ENCODE assay signal across 22 cellular contexts in genomic region chr22:32859743-32860142, GRCh38. TPM values are rescaled to one million over a fixed set of nuclear protein-coding genes. Genes with fewer than 3 reads are reported as not detected.
DNase-seq lines count a peak whose midpoint lies in the region; ATAC-seq and TF ChIP-seq lines count a peak whose summit lies in the region.
"Had no signal": no experiment of that assay in that cellular context is flagged by ENCODE, and none has a peak within 500 bp of the region (broad histone marks: within the 10 kb centered on the region; RNA-seq: fewer than 3 reads in every experiment).

No MANE protein-coding gene starts in this region.

- no peak overlapping the region for H3K23ac ChIP-seq in IMR-90 (ENCODE audit: low read depth, low read length)

- 84 to 91% (median 88%) methylated on average over 1 of the region's 1 CpG for WGBS in heart left ventricle, 4 donors
- WGBS in IMR-90 (ENCODE audit: extremely low coverage in 2 of 2, insufficient read length in 1 of 2), 2 experiments: no CpG with 5 or more reads among the region's 1 CpG
- 86 to 100% methylated on average over 1 of the region's 1 CpG for WGBS in thyroid gland, 2 donors

- no peaks in the 10 kb centered on the region for H3K9me3 ChIP-seq in cardiac muscle cell (ENCODE audit: low read depth)
- no peaks in the 10 kb centered on the region for H3K9me3 ChIP-seq in heart left ventricle
- H3K9me3 ChIP-seq in IMR-90 (ENCODE audit: control insufficient read depth, insufficient read depth, low read length): no peaks in the 10 kb centered on the region
- no peaks in the 10 kb centered on the region for H3K9me3 ChIP-seq in thyroid gland
- H3K9me3 ChIP-seq: BLaER1, SK-N-SH had no signal

- CTCF ChIA-PET in IMR-90 (lab: Yijun Ruan, JAX): interaction anchor here (0.7 kb wide), 1 partner anchor 266 kb away, joined by 5 read pairs; no protein-coding TSS in a partner anchor

- no peak overlapping the region for H3K4me2 ChIP-seq in IMR-90 (ENCODE audit: low read depth, low read length)
- H3K4me2 ChIP-seq: BLaER1, GM23338, SK-N-SH had no signal

- peaks cover 0 to 17% of the 10 kb centered on the region in 2 experiments; a peak in 3 of 4 replicates for H3K79me1 ChIP-seq in IMR-90 (ENCODE audit: low read depth in 1 of 2, low read length in 2 of 2)

- dilution Hi-C loops in IMR-90 (cut with HindIII; ENCODE audit: low sequenced_read_pairs, unreplicated experiment): no loop called here

- no peak overlapping the region for H2AK5ac ChIP-seq in IMR-90 (ENCODE audit: low read depth, low read length)

- H3K4me3 ChIP-seq in cardiac muscle cell (no peak overlapping the region), heart left ventricle (no peak overlapping the region), IMR-90 (ENCODE audit: insufficient read depth, low read depth, low read length) (no peak overlapping the region), epithelial cell of esophagus (ENCODE audit: low read length) (no peak overlapping the region), thyroid gland (replicated peaks in 1 of 3) (no peak overlapping the region)
- H3K4me3 ChIP-seq: BLaER1, GM23338 had no signal

- no peak for TF ChIP-seq RAD21 in IMR-90 (IDR thresholded peaks at IDR 0.05; ENCODE audit: low read length)

- H3K27ac ChIP-seq in cardiac muscle cell: peak overlapping the region; percentile 80
- no peak overlapping the region for H3K27ac ChIP-seq in heart left ventricle
- H3K27ac ChIP-seq in IMR-90 (ENCODE audit: insufficient read depth, low read length): no peak overlapping the region
- H3K27ac ChIP-seq in thyroid gland: no peak overlapping the region
- H3K27ac ChIP-seq: BLaER1 had no signal

- intact Hi-C loops in heart left ventricle (cut with DNase I): no loop called here
- intact Hi-C loops in IMR-90 (cut with micrococcal nuclease): loop anchor here (10.0 kb wide), 1 partner anchor 125 kb away; no protein-coding TSS in a partner anchor
- intact Hi-C loops in thyroid gland (cut with DNase I): no loop called here

- POLR2A ChIA-PET in IMR-90 (lab: Charles Lee; ENCODE audit: unreplicated experiment): no interaction called here

- ATAC-seq in heart left ventricle (no peak), IMR-90 (ENCODE audit: low read depth) (no peak)
- ATAC-seq: GM23338 had no signal

- H3K9me3 Mint-ChIP-seq in nephron progenitor cell: no peaks in the 10 kb centered on the region
- H3K9me3 Mint-ChIP-seq: GM23338, H9 had no signal

- no peak overlapping the region for H3K56ac ChIP-seq in IMR-90 (ENCODE audit: extremely low read depth, insufficient read depth, low read length)

- in situ Hi-C loops in IMR-90 (cut with MboI; ENCODE audit: low sequenced_read_pairs): no loop called here

- H3K4me1 ChIP-seq in cardiac muscle cell (ENCODE audit: low read depth) (peaks cover 36% of the 10 kb centered on the region), heart left ventricle (peaks cover 0 to 42% (median 10%) of the 10 kb centered on the region in 12 donors), IMR-90 (ENCODE audit: control insufficient read depth, insufficient read depth, low read length) (no peaks in the 10 kb centered on the region), thyroid gland (peaks cover 25 to 37% of the 10 kb centered on the region in 2 donors)

- H3K27me3 Mint-ChIP-seq in nephron progenitor cell (ENCODE audit: low read depth, poor library complexity): no peaks in the 10 kb centered on the region
- H3K27me3 Mint-ChIP-seq: CD4-positive, CD25-positive, alpha-beta regulatory T cell had no signal

- H3K14ac ChIP-seq in IMR-90 (replicated peaks; ENCODE audit: low read depth, low read length): no peak overlapping the region

- no peak overlapping the region for H2AFZ ChIP-seq in IMR-90 (replicated peaks; ENCODE audit: low read length, poor library complexity)
- H2AFZ ChIP-seq: GM23338 had no signal

- peaks cover 25% of the 10 kb centered on the region; the same call in 1 of the 2 replicates for H4K20me1 ChIP-seq in IMR-90 (ENCODE audit: insufficient read depth, low read length)
- H4K20me1 ChIP-seq: BLaER1 had no signal

- H2BK15ac ChIP-seq in IMR-90 (ENCODE audit: low read depth, low read length): no peak overlapping the region

- H3K27ac Mint-ChIP-seq in nephron progenitor cell: peak overlapping the region; percentile 20
- H3K27ac Mint-ChIP-seq: CD4-positive, CD25-positive, alpha-beta regulatory T cell; GM23338 had no signal

- H2BK20ac ChIP-seq in IMR-90 (ENCODE audit: low read depth, low read length): no peak overlapping the region

- DNase-seq in cardiac muscle cell (ENCODE audit: low read depth in 1 of 2, low spot score in 1 of 2) (no peak), heart left ventricle (no peak), IMR-90 (no peak), epithelial cell of esophagus (ENCODE audit: low read depth) (peak; percentile 15), nephron progenitor cell (no peak), thyroid gland (no peak), T-helper 2 cell (no peak), mucosa of gallbladder (ENCODE audit: low spot score) (no peak)
- DNase-seq: CD4-positive, CD25-positive, alpha-beta regulatory T cell; DMS53; H9; KG1; NCI-H1048; NCI-H1417; NCI-H1694; NCI-H2029 treated with DMSO at 0.1 percent for 48 hours; NCI-H524; NCI-H748 treated with DMSO at 0.1 percent for 48 hours had no signal

- H3K27me3 ChIP-seq in cardiac muscle cell (no peaks in the 10 kb centered on the region), heart left ventricle (no peaks in the 10 kb centered on the region), IMR-90 (ENCODE audit: control insufficient read depth, insufficient read depth, low read length) (no peaks in the 10 kb centered on the region), thyroid gland (no peaks in the 10 kb centered on the region)
- H3K27me3 ChIP-seq: BLaER1 had no signal

- TF ChIP-seq CTCF in cardiac muscle cell (IDR thresholded peaks at IDR 0.05; ENCODE audit: low read depth, low read length) (no peak), heart left ventricle (IDR thresholded peaks at IDR 0.05) (no peak), IMR-90 (conservative IDR thresholded peaks at IDR 0.05; ENCODE audit: low read depth, low read length) (no peak), epithelial cell of esophagus (IDR thresholded peaks at IDR 0.05; ENCODE audit: insufficient read depth, low read depth, low read length, missing control alignments) (no peak), nephron progenitor cell (IDR thresholded peaks at IDR 0.05) (no peak), thyroid gland (IDR thresholded peaks at IDR 0.05) (no peak)

- H2BK5ac ChIP-seq in IMR-90 (ENCODE audit: low read depth, low read length, poor library complexity, severe bottlenecking): no peak overlapping the region

- H2AK9ac ChIP-seq in IMR-90 (replicated peaks; ENCODE audit: low read depth, low read length, poor library complexity): no peak overlapping the region

- peaks cover 12% of the 10 kb centered on the region for H3K9me1 ChIP-seq in IMR-90 (ENCODE audit: insufficient read depth, low read length)

- no peak overlapping the region for H3K4me3 Mint-ChIP-seq in nephron progenitor cell
- H3K4me3 Mint-ChIP-seq: CD4-positive, CD25-positive, alpha-beta regulatory T cell; GM23338; H9 had no signal

- BruUV-seq in IMR-90 (replicated peaks; lab: Mats Ljungman, UMichigan): TSS peak; percentile 63

- H4K5ac ChIP-seq in IMR-90 (ENCODE audit: low read depth, low read length): no peak overlapping the region

- no peak overlapping the region for H3K9ac ChIP-seq in IMR-90 (ENCODE audit: low read depth, low read length)
- H3K9ac ChIP-seq: BLaER1, SK-N-SH had no signal

- H3K36me3 Mint-ChIP-seq in nephron progenitor cell (ENCODE audit: low read depth): no peaks in the 10 kb centered on the region
- H3K36me3 Mint-ChIP-seq: CD4-positive, CD25-positive, alpha-beta regulatory T cell had no signal

- H3K4ac ChIP-seq in IMR-90 (ENCODE audit: low read depth, low read length): no peak overlapping the region

- TF ChIP-seq POLR2A in heart left ventricle (IDR thresholded peaks at IDR 0.05) (no peak), IMR-90 (IDR thresholded peaks at IDR 0.05; ENCODE audit: low read depth, low read length) (no peak), thyroid gland (IDR thresholded peaks at IDR 0.05) (no peak)

- no peak overlapping the region for H4K91ac ChIP-seq in IMR-90 (ENCODE audit: insufficient read depth, low read depth, low read length)

- no peak overlapping the region for H2BK120ac ChIP-seq in IMR-90 (ENCODE audit: low read depth, low read length)

- no peak overlapping the region for H3K18ac ChIP-seq in IMR-90 (ENCODE audit: low read depth, low read length)

- peaks cover 11% of the 10 kb centered on the region for H3K36me3 ChIP-seq in cardiac muscle cell
- peaks cover 0 to 81% (median 71%) of the 10 kb centered on the region in 9 donors for H3K36me3 ChIP-seq in heart left ventricle
- H3K36me3 ChIP-seq in IMR-90 (ENCODE audit: control insufficient read depth, insufficient read depth, low read length): peaks cover 65% of the 10 kb centered on the region
- H3K36me3 ChIP-seq in thyroid gland: peaks cover 37 to 40% of the 10 kb centered on the region in 2 donors
- H3K36me3 ChIP-seq: BLaER1 had no signal

- peaks cover 10% of the 10 kb centered on the region for H3K4me1 Mint-ChIP-seq in nephron progenitor cell
- H3K4me1 Mint-ChIP-seq: CD4-positive, CD25-positive, alpha-beta regulatory T cell; H9 had no signal

- H4K8ac ChIP-seq in IMR-90 (ENCODE audit: low read depth in 2 of 2, low read length in 2 of 2): no peak overlapping the region

TF ChIP-seq in IMR-90, 13 proteins besides CTCF, POLR2A, EP300 and RAD21 (continues in another document):
- TF ChIP-seq MAFK (IDR thresholded peaks at IDR 0.05; ENCODE audit: low read depth, low read length) (no peak), ELK1 (IDR thresholded peaks at IDR 0.05; ENCODE audit: borderline replicate concordance, low read depth, low read length) (no peak), RCOR1 (IDR thresholded peaks at IDR 0.05; ENCODE audit: insufficient replicate concordance, low read length) (no peak), BHLHE40 (IDR thresholded peaks at IDR 0.05; ENCODE audit: low read depth, low read length) (no peak), NFE2L2 (IDR thresholded peaks at IDR 0.05; ENCODE audit: low read depth, low read length) (no peak)

RNA-seq across cellular contexts. Expression of gene TIMP3, which starts 58.2 kb away (rescaled TPM):
- total RNA-seq in cardiac muscle cell (72.8 and 91.3 TPM in 2 replicates), heart left ventricle (100 to 1,000 TPM; 121 to 629 (median 187) TPM), IMR-90 (2012; rRNA removed) (98.8 and 108 TPM in 2 replicates), thyroid gland (100 to 1,000 TPM; 424 to 772 (median 543) TPM), mucosa of gallbladder (180 TPM)
- polyA plus RNA-seq in cardiac muscle cell (85.9 and 126 TPM in 2 replicates), heart left ventricle (100 to 1,000 TPM; 112 to 137 TPM), IMR-90 (2012; rRNA removed) (173 and 179 TPM in 2 replicates)
- polyA plus RNA-seq in IMR-90 (2012; cell fraction: cytosol; rRNA removed): 114 and 148 TPM in 2 replicates
- 70.7 and 131 TPM in 2 replicates for polyA plus RNA-seq in IMR-90 (2012; cell fraction: nucleus; rRNA removed; ENCODE audit: low replicate concordance)
- total RNA-seq: G401 had no signal
- polyA plus RNA-seq: CD4-positive, CD25-positive, alpha-beta regulatory T cell had no signal
